Comparison of ENCODE assay signal across 17 cellular contexts in genomic region chr1:167681497-167682102, GRCh38. TPM values are rescaled to one million over a fixed set of nuclear protein-coding genes. Genes with fewer than 3 reads are reported as not detected.
DNase-seq lines count a peak whose midpoint lies in the region; ATAC-seq and TF ChIP-seq lines count a peak whose summit lies in the region.
"Had no signal": no experiment of that assay in that cellular context is flagged by ENCODE, and none has a peak within 500 bp of the region (broad histone marks: within the 10 kb centered on the region; RNA-seq: fewer than 3 reads in every experiment).

No MANE protein-coding gene starts in this region.

- no peaks in the 10 kb centered on the region for H3K9me2 ChIP-seq in OCI-LY1 (ENCODE audit: low read depth, low read length)

- no peak for DNase-seq in CD4-positive, alpha-beta memory T cell
- DNase-seq in left cardiac atrium (no peak), psoas muscle (no peak), SW 1271 (lab: John Stamatoyannopoulos, UW) (no peak)
- DNase-seq: activated CD4-positive, CD25-positive, alpha-beta regulatory T cell treated with anti-CD3 and anti-CD28 coated beads, Interleukin-2, amount 50 U/mL, for 72 hours; cortex of kidney; DMS79 treated with DMSO at 0.1 percent for 48 hours; kidney; NCI-H1092 treated with DMSO at 0.1 percent for 48 hours; NCI-H2171 had no signal

- peaks cover 60% of the 10 kb centered on the region for H3K36me3 ChIP-seq in CD4-positive, alpha-beta memory T cell (ENCODE audit: insufficient read depth, low read length)
- H3K36me3 ChIP-seq in OCI-LY1 (ENCODE audit: insufficient read depth, low read length), result peaks cover 83% of the 10 kb centered on the region
- H3K36me3 ChIP-seq in psoas muscle (ENCODE audit: insufficient read depth in 1 of 2, low read depth in 1 of 2), result peaks cover 0 to 3% of the 10 kb centered on the region in 2 donors
- H3K36me3 ChIP-seq: HAP-1 had no signal

- peak overlapping the region; percentile 24 for H3K27ac ChIP-seq in CD4-positive, alpha-beta memory T cell (ENCODE audit: low read depth, low read length)
- H3K27ac ChIP-seq in OCI-LY1 (ENCODE audit: low read depth, low read length, poor library complexity, severe bottlenecking) (peak overlapping the region; percentile 59), psoas muscle (peak overlapping the region; percentile 71)
- H3K27ac ChIP-seq: epithelial cell of prostate, RWPE1 had no signal

- CTCF ChIA-PET in CD4-positive, alpha-beta memory T cell (lab: Charles Lee; ENCODE audit: partially characterized antibody), result interaction anchor here (1.2 to 5.9 kb wide), 4 partner anchors 12 to 80 kb away, joined by 3 to 37 read pairs (median 10); no protein-coding TSS in a partner anchor

- ATAC-seq in left cardiac atrium, result peak; percentile 45 to 54
- peak in 3 of 4 donors; percentile 33 to 47 (median 37) for ATAC-seq in psoas muscle
- ATAC-seq in GM18519 (IDR thresholded peaks at IDR 0.05; ENCODE audit: low FRiP score, unreplicated experiment), result no peak
- ATAC-seq in HG02973 (IDR thresholded peaks at IDR 0.05; ENCODE audit: unreplicated experiment), result no peak

- H3K36me3 Mint-ChIP-seq in CD4-positive, alpha-beta memory T cell, result peaks cover 30 to 57% of the 10 kb centered on the region in 2 donors

- TF ChIP-seq CTCF in OCI-LY1 (IDR thresholded peaks at IDR 0.05; ENCODE audit: low read length) (no peak), psoas muscle (IDR thresholded peaks at IDR 0.05) (no peak)

- no peak overlapping the region for H3K9ac ChIP-seq in OCI-LY1 (ENCODE audit: low read length)

- H3K4me3 ChIP-seq in CD4-positive, alpha-beta memory T cell (ENCODE audit: low read length in 2 of 2), result no peak overlapping the region
- H3K4me3 ChIP-seq in OCI-LY1 (ENCODE audit: low read depth, low read length, poor library complexity, severe bottlenecking) (no peak overlapping the region), psoas muscle (no peak overlapping the region)
- H3K4me3 ChIP-seq: HAP-1 had no signal

- H3K4me3 Mint-ChIP-seq in CD4-positive, alpha-beta memory T cell, result peak overlapping the region in 1 of 8 donors; percentile 32
- H3K4me3 Mint-ChIP-seq: T-helper 1 cell treated with Interleukin-12 subunit alpha and Interleukin-12 subunit beta and Interleukin-4 antibody, amounts not matched to agents 30 μg/mL and 1 μg/mL, for 36 hours had no signal

- no peak overlapping the region for H2AFZ ChIP-seq in OCI-LY1 (ENCODE audit: low read length)

- no peaks in the 10 kb centered on the region for H3K27me3 Mint-ChIP-seq in CD4-positive, alpha-beta memory T cell

- intact Hi-C loops in CD4-positive, alpha-beta memory T cell (cut with micrococcal nuclease), result loop anchor here (10.0 kb wide), 1 partner anchor 417 kb away; no protein-coding TSS in a partner anchor
- intact Hi-C loops in left cardiac atrium (cut with DNase I) (loop anchor here in 1 of 2 donors (5.0 kb wide), 1 partner anchor 49 kb away; the partner anchor contains the start of gene RCSD1), psoas muscle (cut with DNase I) (no loop called here)

- peaks cover 1 to 28% (median 15%) of the 10 kb centered on the region in 4 donors for H3K4me1 Mint-ChIP-seq in CD4-positive, alpha-beta memory T cell

- no peak overlapping the region for H3K4me2 ChIP-seq in OCI-LY1 (ENCODE audit: low read length)

- H3K4me1 ChIP-seq in CD4-positive, alpha-beta memory T cell (ENCODE audit: insufficient read depth, low read length), result peaks cover 27% of the 10 kb centered on the region
- H3K4me1 ChIP-seq in OCI-LY1 (ENCODE audit: insufficient read depth, low read length, severe bottlenecking) (peaks cover 23% of the 10 kb centered on the region), psoas muscle (peaks cover 60% of the 10 kb centered on the region)
- H3K4me1 ChIP-seq: HAP-1 had no signal

- H3K27me3 ChIP-seq in CD4-positive, alpha-beta memory T cell (ENCODE audit: insufficient read depth, low read length), result no peaks in the 10 kb centered on the region
- H3K27me3 ChIP-seq in OCI-LY1 (ENCODE audit: insufficient read depth, low read length), result no peaks in the 10 kb centered on the region
- H3K27me3 ChIP-seq in psoas muscle (ENCODE audit: insufficient read depth in 3 of 3, low read length in 2 of 3), result no peaks in the 10 kb centered on the region

- 7 to 22% (median 12%) methylated on average over 5 of the region's 5 CpGs for WGBS in psoas muscle, 3 donors

- POLR2A ChIA-PET in CD4-positive, alpha-beta memory T cell (lab: Charles Lee; ENCODE audit: partially characterized antibody), result interaction anchor here (0.9 kb wide), 1 partner anchor 82 kb away, joined by 3 read pairs; no protein-coding TSS in a partner anchor

- no peaks in the 10 kb centered on the region for H3K79me2 ChIP-seq in OCI-LY1 (ENCODE audit: insufficient read depth, low read length)

- no peaks in the 10 kb centered on the region for H3K9me3 Mint-ChIP-seq in CD4-positive, alpha-beta memory T cell
- H3K9me3 Mint-ChIP-seq: T-helper 1 cell treated with Interleukin-12 subunit alpha and Interleukin-12 subunit beta and Interleukin-4 antibody, amounts not matched to agents 30 μg/mL and 1 μg/mL, for 36 hours had no signal

- no peaks in the 10 kb centered on the region for H3F3A ChIP-seq in OCI-LY1 (ENCODE audit: insufficient read depth, low read length)

- peak overlapping the region in 6 of 7 donors; percentile 57 to 90 (median 84) for H3K27ac Mint-ChIP-seq in CD4-positive, alpha-beta memory T cell

- H4K20me1 ChIP-seq in OCI-LY1 (ENCODE audit: insufficient read depth, low read length), result no peaks in the 10 kb centered on the region

- H3K9me3 ChIP-seq in CD4-positive, alpha-beta memory T cell (ENCODE audit: control insufficient read depth in 1 of 2, low read length in 2 of 2), result no peaks in the 10 kb centered on the region
- no peaks in the 10 kb centered on the region for H3K9me3 ChIP-seq in OCI-LY1 (ENCODE audit: low read length)
- no peaks in the 10 kb centered on the region for H3K9me3 ChIP-seq in psoas muscle
- H3K9me3 ChIP-seq: HAP-1 had no signal

RNA-seq across cellular contexts. Expression of gene MPZL1, which starts 40.2 kb away (rescaled TPM):
- total RNA-seq in CD4-positive, alpha-beta memory T cell, result 1 to 10 TPM; 5.4 to 7.2 TPM
- polyA plus RNA-seq in CD4-positive, alpha-beta memory T cell, result 10 to 100 TPM in 1 of 2 donors, 1 to 10 TPM in 1; 8.6 to 15.8 TPM
- 10 to 100 TPM; 66.7 to 69.7 TPM for total RNA-seq in left cardiac atrium
- 10 to 100 TPM; 14.1 to 22.4 (median 18.3) TPM for total RNA-seq in psoas muscle
- polyA plus RNA-seq in psoas muscle, result 10 to 100 TPM in 2 of 3 donors, 1 to 10 TPM in 1; 5.2 to 14.0 (median 12.6) TPM

RNA-seq across cellular contexts. Expression of gene RCSD1, which starts 51.6 kb away (rescaled TPM):
- 100 to 1,000 TPM; 124 to 129 TPM for total RNA-seq in CD4-positive, alpha-beta memory T cell
- 100 to 1,000 TPM; 163 to 173 TPM for polyA plus RNA-seq in CD4-positive, alpha-beta memory T cell
- 10 to 100 TPM; 33.6 to 38.7 TPM for total RNA-seq in left cardiac atrium
- 10 to 100 TPM in 3 of 4 donors, 1 to 10 TPM in 1; 9.9 to 34.2 (median 23.1) TPM for total RNA-seq in psoas muscle
- polyA plus RNA-seq in psoas muscle, result 10 to 100 TPM in 2 of 3 donors, 1 to 10 TPM in 1; 3.9 to 13.7 (median 10.4) TPM

Comparison
In these comparisons a context has a peak if more than half of its experiments do, and no peak if none do; other contexts are left out.
1. ATAC-seq: peak in left cardiac atrium (2 of 2) and psoas muscle (3 of 4); none in GM18519 (single experiment) and HG02973 (single experiment).
2. Peak in every context shown above with its lines, with median percentiles within 50 percentile points of each other: H3K27ac ChIP-seq.